Comparison of ENCODE assay signal across 10 cellular contexts in genomic region chr9:127562841-127563523, GRCh38. TPM values are rescaled to one million over a fixed set of nuclear protein-coding genes. Genes with fewer than 3 reads are reported as not detected.
DNase-seq lines count a peak whose midpoint lies in the region; TF ChIP-seq lines count a peak whose summit lies in the region.
"Had no signal": no experiment of that assay in that cellular context is flagged by ENCODE, and none has a peak within 500 bp of the region (broad histone marks: within the 10 kb centered on the region; RNA-seq: fewer than 3 reads in every experiment).

No MANE protein-coding gene starts in this region.

- H3K27me3 ChIP-seq in left ventricle myocardium inferior (ENCODE audit: low read depth) (no peaks in the 10 kb centered on the region), skeletal muscle tissue (ENCODE audit: control insufficient read depth in 3 of 3, insufficient read depth in 3 of 3, low read length in 3 of 3) (no peaks in the 10 kb centered on the region)

- H3K27ac ChIP-seq in left ventricle myocardium inferior (replicated peaks) (peak overlapping the region; percentile 84), skeletal muscle tissue (ENCODE audit: low read depth, low read length) (peak overlapping the region; percentile 89)

- DNase-seq in HCEC 1CT: peak; percentile 81
- peak; percentile 85 for DNase-seq in amniotic epithelial cell (ENCODE audit: low read depth)
- no peak for DNase-seq in left ventricle myocardium inferior
- no peak for DNase-seq in medulla oblongata (ENCODE audit: extremely low spot score)
- DNase-seq in activated CD4-positive, alpha-beta T cell treated with anti-CD3 and anti-CD28 coated beads for 48 hours: no peak
- no peak for DNase-seq in GF-D8 (lab: John Stamatoyannopoulos, UW)
- no peak for DNase-seq in NCI-H748 treated with DMSO at 0.1 percent for 48 hours (lab: John Stamatoyannopoulos, UW)
- DNase-seq: activated CD8-positive, alpha-beta memory T cell treated with anti-CD3 and anti-CD28 coated beads, Interleukin-2, amount 50 U/mL, for 4 hours; stimulated activated CD8-positive, alpha-beta memory T cell treated with anti-CD3 and anti-CD28 coated beads, Interleukin-4, amount 100 ng/mL, for 48 hours had no signal

- peaks cover 6% of the 10 kb centered on the region for H3K36me3 ChIP-seq in left ventricle myocardium inferior
- peaks cover 4 to 6% (median 5%) of the 10 kb centered on the region in 3 donors for H3K36me3 ChIP-seq in skeletal muscle tissue (ENCODE audit: control insufficient read depth in 3 of 3, insufficient read depth in 3 of 3, low read length in 3 of 3)

- TF ChIP-seq CTCF in left ventricle myocardium inferior (IDR thresholded peaks at IDR 0.05; ENCODE audit: borderline replicate concordance): peak; percentile 22

- H3K9ac ChIP-seq in skeletal muscle tissue (ENCODE audit: low read depth in 1 of 3, low read length in 3 of 3): peak overlapping the region in 2 of 3 donors; percentile 33

- H3K9me3 ChIP-seq in left ventricle myocardium inferior (replicated peaks) (no peaks in the 10 kb centered on the region), skeletal muscle tissue (ENCODE audit: control insufficient read depth in 3 of 3, low read length in 3 of 3) (no peaks in the 10 kb centered on the region)

- H3K4me1 ChIP-seq in left ventricle myocardium inferior: peaks cover 84% of the 10 kb centered on the region
- H3K4me1 ChIP-seq in skeletal muscle tissue (ENCODE audit: control insufficient read depth in 3 of 3, insufficient read depth in 3 of 3, low read length in 3 of 3): peaks cover 60 to 70% (median 69%) of the 10 kb centered on the region in 3 donors

- H3K4me3 ChIP-seq in left ventricle myocardium inferior: peak overlapping the region; percentile 27
- H3K4me3 ChIP-seq in skeletal muscle tissue (ENCODE audit: low read length in 3 of 3): peak overlapping the region in 1 of 3 donors; percentile 15

- intact Hi-C loops in left ventricle myocardium inferior (cut with micrococcal nuclease): no loop called here

RNA-seq across cellular contexts. Expression of gene STXBP1, which starts 49.1 kb away (rescaled TPM):
- 36.9 TPM for total RNA-seq in left ventricle myocardium inferior
- total RNA-seq in skeletal muscle tissue: 5.2 TPM

Comparison
In these comparisons a context has a peak if more than half of its experiments do, and no peak if none do; other contexts are left out.
1. DNase-seq: peak in HCEC 1CT (single experiment) and amniotic epithelial cell (single experiment); none in left ventricle myocardium inferior (single experiment), medulla oblongata (single experiment), activated CD4-positive, alpha-beta T cell treated with anti-CD3 and anti-CD28 coated beads for 48 hours (single experiment), GF-D8 (single experiment) and NCI-H748 treated with DMSO at 0.1 percent for 48 hours (single experiment).